In genomic region chr16:88785106-88785924, GRCh38 we compare ENCODE assay signal across 8 cellular contexts. TPM values are rescaled to one million over a fixed set of nuclear protein-coding genes. Genes with fewer than 3 reads are reported as not detected.
DNase-seq lines count a peak whose midpoint lies in the region; ATAC-seq and TF ChIP-seq lines count a peak whose summit lies in the region.

A gene with protein sequence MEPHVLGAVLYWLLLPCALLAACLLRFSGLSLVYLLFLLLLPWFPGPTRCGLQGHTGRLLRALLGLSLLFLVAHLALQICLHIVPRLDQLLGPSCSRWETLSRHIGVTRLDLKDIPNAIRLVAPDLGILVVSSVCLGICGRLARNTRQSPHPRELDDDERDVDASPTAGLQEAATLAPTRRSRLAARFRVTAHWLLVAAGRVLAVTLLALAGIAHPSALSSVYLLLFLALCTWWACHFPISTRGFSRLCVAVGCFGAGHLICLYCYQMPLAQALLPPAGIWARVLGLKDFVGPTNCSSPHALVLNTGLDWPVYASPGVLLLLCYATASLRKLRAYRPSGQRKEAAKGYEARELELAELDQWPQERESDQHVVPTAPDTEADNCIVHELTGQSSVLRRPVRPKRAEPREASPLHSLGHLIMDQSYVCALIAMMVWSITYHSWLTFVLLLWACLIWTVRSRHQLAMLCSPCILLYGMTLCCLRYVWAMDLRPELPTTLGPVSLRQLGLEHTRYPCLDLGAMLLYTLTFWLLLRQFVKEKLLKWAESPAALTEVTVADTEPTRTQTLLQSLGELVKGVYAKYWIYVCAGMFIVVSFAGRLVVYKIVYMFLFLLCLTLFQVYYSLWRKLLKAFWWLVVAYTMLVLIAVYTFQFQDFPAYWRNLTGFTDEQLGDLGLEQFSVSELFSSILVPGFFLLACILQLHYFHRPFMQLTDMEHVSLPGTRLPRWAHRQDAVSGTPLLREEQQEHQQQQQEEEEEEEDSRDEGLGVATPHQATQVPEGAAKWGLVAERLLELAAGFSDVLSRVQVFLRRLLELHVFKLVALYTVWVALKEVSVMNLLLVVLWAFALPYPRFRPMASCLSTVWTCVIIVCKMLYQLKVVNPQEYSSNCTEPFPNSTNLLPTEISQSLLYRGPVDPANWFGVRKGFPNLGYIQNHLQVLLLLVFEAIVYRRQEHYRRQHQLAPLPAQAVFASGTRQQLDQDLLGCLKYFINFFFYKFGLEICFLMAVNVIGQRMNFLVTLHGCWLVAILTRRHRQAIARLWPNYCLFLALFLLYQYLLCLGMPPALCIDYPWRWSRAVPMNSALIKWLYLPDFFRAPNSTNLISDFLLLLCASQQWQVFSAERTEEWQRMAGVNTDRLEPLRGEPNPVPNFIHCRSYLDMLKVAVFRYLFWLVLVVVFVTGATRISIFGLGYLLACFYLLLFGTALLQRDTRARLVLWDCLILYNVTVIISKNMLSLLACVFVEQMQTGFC (N-terminal part only) (minus strand): TSS chr16:88785220. CDS start chr16:88784964, 256 bp downstream.

- no TSS peak for BruUV-seq in MCF 10A (replicated peaks; lab: Mats Ljungman, UMichigan)

- POLR2A ChIA-PET in MCF 10A (lab: Yijun Ruan, JAX), result interaction anchor here (0.7 to 3.7 kb wide), 12 partner anchors 9 to 214 kb away, joined by 3 to 24 read pairs (median 4); partner anchors contain the start of genes APRT and CDT1

- peak within 1 kb of the TSS; percentile 68 for H3K4me3 Mint-ChIP-seq in MCF 10A (ENCODE audit: unreplicated experiment)

- H3K27me3 Mint-ChIP-seq in MCF 10A (ENCODE audit: insufficient read depth, unreplicated experiment), result no peaks in the 10 kb centered on the region

- no peaks in the 10 kb centered on the region for H3K36me3 Mint-ChIP-seq in MCF 10A (ENCODE audit: insufficient read depth, unreplicated experiment)

- H3K4me1 ChIP-seq in spleen, result peaks cover 42 to 63% (median 58%) of the 10 kb centered on the region in 6 donors

- H3K36me3 ChIP-seq in WERI-Rb-1 (no peaks in the 10 kb centered on the region), spleen (no peaks in the 10 kb centered on the region)

- 2 to 10% (median 3%) methylated on average over 33 to 110 of the region's 110 CpGs for WGBS in spleen, 5 donors

- no peaks in the 10 kb centered on the region for H3K9me3 ChIP-seq in WERI-Rb-1 (ENCODE audit: severe bottlenecking)
- no peaks in the 10 kb centered on the region for H3K9me3 ChIP-seq in spleen

- intact Hi-C loops in MCF 10A (cut with micrococcal nuclease), result loop anchor here (1.0 kb wide), 1 partner anchor 48 kb away; no protein-coding TSS in a partner anchor
- intact Hi-C loops in spleen (cut with DNase I; ENCODE audit: low total_unique reads), result loop anchor here (2.0 kb wide), 1 partner anchor 49 kb away; no protein-coding TSS in a partner anchor

- peak in 1 of 3 donors; percentile 82 for TF ChIP-seq POLR2A in spleen (IDR thresholded peaks at IDR 0.05)

- ATAC-seq in GM21619 (IDR thresholded peaks at IDR 0.05; ENCODE audit: unreplicated experiment), result no peak

- DNase-seq in GM03348 (ENCODE audit: low spot score), result peak; percentile 92
- DNase-seq in HT1080 (ENCODE audit: low read depth), result no peak
- peak; percentile 43 for DNase-seq in WERI-Rb-1
- peak; percentile 55 for DNase-seq in MCF 10A (ENCODE audit: unreplicated experiment)
- DNase-seq in inferior parietal cortex (ENCODE audit: extremely low spot score), result peak; percentile 77
- DNase-seq in spleen, result peak; percentile 97
- no peak for DNase-seq in cortex of kidney (lab: John Stamatoyannopoulos, UW)

- H3K4me3 ChIP-seq in WERI-Rb-1 (ENCODE audit: low read depth, low read length), result peak within 1 kb of the TSS; percentile 42
- peak within 1 kb of the TSS; percentile 70 to 88 (median 81) for H3K4me3 ChIP-seq in spleen

- CTCF ChIA-PET in MCF 10A (lab: Yijun Ruan, JAX), result interaction anchor here (0.6 to 3.2 kb wide), 8 partner anchors 12 to 809 kb away, joined by 3 to 21 read pairs (median 4); no protein-coding TSS in a partner anchor

- H3K9me3 Mint-ChIP-seq in MCF 10A (ENCODE audit: unreplicated experiment), result no peaks in the 10 kb centered on the region

- peak within 1 kb of the TSS; percentile 83 for H3K27ac Mint-ChIP-seq in MCF 10A (ENCODE audit: low read depth, unreplicated experiment)

- H3K4me1 Mint-ChIP-seq in MCF 10A (ENCODE audit: insufficient read depth, unreplicated experiment), result peaks cover 25% of the 10 kb centered on the region

- H3K27ac ChIP-seq in WERI-Rb-1 (peak within 1 kb of the TSS; percentile 67), spleen (peak within 1 kb of the TSS; percentile 74 to 97 (median 92))

- no peaks in the 10 kb centered on the region for H3K27me3 ChIP-seq in WERI-Rb-1 (ENCODE audit: insufficient read depth, low read depth, severe bottlenecking)
- no peaks in the 10 kb centered on the region for H3K27me3 ChIP-seq in spleen (replicated peaks in 1 of 7)

- TF ChIP-seq CTCF in WERI-Rb-1 (IDR thresholded peaks at IDR 0.05; ENCODE audit: low read depth, low read length) (peak; percentile 76), MCF 10A (IDR thresholded peaks at IDR 0.05; ENCODE audit: unreplicated experiment) (peak; percentile 92), spleen (IDR thresholded peaks at IDR 0.05 in 8 of 11, conservative IDR thresholded peaks at IDR 0.05 in 3 of 11) (peak; percentile 79 to 97 (median 95))

RNA-seq across cellular contexts. Expression of the gene that starts here (rescaled TPM):
- 152 and 159 TPM in 2 replicates for total RNA-seq in HT1080 (2014; rRNA removed; shearing (Covaris generic))
- 88.4 and 95.7 TPM in 2 replicates for polyA plus RNA-seq in HT1080 (2015; cell fraction: cytosol; rRNA removed)
- 280 and 286 TPM in 2 replicates for polyA plus RNA-seq in HT1080 (2015; cell fraction: nucleus; rRNA removed)
- 193 and 195 TPM in 2 replicates for total RNA-seq in MCF 10A (2022)
- 100 to 1,000 TPM; 154 to 249 (median 199) TPM for total RNA-seq in spleen
- polyA plus RNA-seq in spleen, result 100 to 1,000 TPM; 145 to 385 (median 371) TPM

Comparison
In these comparisons a context has a peak if more than half of its experiments do, and no peak if none do; other contexts are left out.
1. DNase-seq: peak in GM03348 (single experiment), WERI-Rb-1 (single experiment), MCF 10A (single experiment), inferior parietal cortex (single experiment) and spleen (single experiment); none in HT1080 (single experiment) and cortex of kidney (single experiment).
2. Peak in every context shown above with its lines, with median percentiles within 50 percentile points of each other: CTCF ChIP-seq.